ENCODE assay signal across 25 cellular contexts in genomic region chr3:183577336-183577735, GRCh38. TPM values are rescaled to one million over a fixed set of nuclear protein-coding genes. Genes with fewer than 3 reads are reported as not detected.
A peak's percentile ranks its signal among the peaks of the same experiment; 100 is the strongest.
DNase-seq lines count a peak whose midpoint lies in the region; ATAC-seq and TF ChIP-seq lines count a peak whose summit lies in the region.
"Had no signal": no experiment of that assay in that cellular context is flagged by ENCODE, and none has a peak within 500 bp of the region (broad histone marks: within the 10 kb centered on the region; RNA-seq: fewer than 3 reads in every experiment).

No MANE protein-coding gene starts in this region.

- H3K9ac ChIP-seq in neural cell (ENCODE audit: low read length): peak overlapping the region; percentile 71
- H3K9ac ChIP-seq: KMS-11 had no signal

- peak; percentile 51 for DNase-seq in COR-L47 (lab: John Stamatoyannopoulos, UW)
- DNase-seq in NCI-H128 (lab: John Stamatoyannopoulos, UW; ENCODE audit: unreplicated experiment): peak; percentile 31
- DNase-seq in NCI-H69 (lab: John Stamatoyannopoulos, UW): peak; percentile 66
- no peak for DNase-seq in spleen
- DNase-seq in GM20000 (ENCODE audit: low spot score): no peak
- DNase-seq in left lung: no peak
- DNase-seq: BE2C; Caco-2; CD4-positive, alpha-beta T cell; DMS 273 treated with DMSO at 0.1 percent for 48 hours; GDM1; IMR-90; MV-4-11; NCI-H1105 treated with DMSO at 0.1 percent for 48 hours; NCI-H2171 treated with DMSO at 0.1 percent for 48 hours; NCI-H446 treated with DMSO at 0.1 percent for 48 hours; NCI-H526 treated with DMSO at 0.1 percent for 48 hours; Peyer's patch; T-helper 1 cell had no signal

- no peaks in the 10 kb centered on the region for H3K36me3 ChIP-seq in neural cell (ENCODE audit: insufficient read depth, low read length)
- no peaks in the 10 kb centered on the region for H3K36me3 ChIP-seq in spleen
- H3K36me3 ChIP-seq in left lung: no peaks in the 10 kb centered on the region
- H3K36me3 ChIP-seq: BE2C, Peyer's patch had no signal

- H3K9me3 ChIP-seq in neural cell (ENCODE audit: low read length) (no peaks in the 10 kb centered on the region), spleen (no peaks in the 10 kb centered on the region), left lung (no peaks in the 10 kb centered on the region)
- H3K9me3 ChIP-seq: A549, BE2C, Caco-2, Peyer's patch had no signal

- 75 to 91% (median 85%) methylated on average over 3 of the region's 3 CpGs for WGBS in spleen, 5 donors

- no peaks in the 10 kb centered on the region for H3F3A ChIP-seq in neural cell (ENCODE audit: insufficient read depth, low read length, poor library complexity, severe bottlenecking)

- H3K4me3 ChIP-seq in neural cell (ENCODE audit: low read length) (peak overlapping the region; percentile 52), spleen (no peak overlapping the region), left lung (no peak overlapping the region)
- H3K4me3 ChIP-seq: A549, Peyer's patch had no signal

- peak overlapping the region; percentile 9 for H2AFZ ChIP-seq in neural cell (ENCODE audit: low read depth, low read length)

- H3K27ac ChIP-seq in neural cell (ENCODE audit: low read length): peak overlapping the region; percentile 94
- no peak overlapping the region for H3K27ac ChIP-seq in spleen
- H3K27ac ChIP-seq in left lung: no peak overlapping the region
- H3K27ac ChIP-seq: A549, KMS-11, Peyer's patch had no signal

- TF ChIP-seq POLR2A in spleen (IDR thresholded peaks at IDR 0.05): no peak

- H3K79me2 ChIP-seq in neural cell (replicated peaks; ENCODE audit: insufficient read depth, low read length): no peaks in the 10 kb centered on the region

- H3K27me3 ChIP-seq in neural cell (ENCODE audit: insufficient read depth, low read depth, low read length) (no peaks in the 10 kb centered on the region), spleen (replicated peaks in 1 of 7) (peaks cover 0 to 45% (median 0%) of the 10 kb centered on the region in 7 donors), left lung (no peaks in the 10 kb centered on the region)
- H3K27me3 ChIP-seq: BE2C, Peyer's patch had no signal

- H3K4me1 ChIP-seq in spleen (peaks cover 0 to 38% (median 7%) of the 10 kb centered on the region in 6 donors), left lung (no peaks in the 10 kb centered on the region)
- H3K4me1 ChIP-seq: A549, Caco-2 had no signal

- TF ChIP-seq RAD21 in neural cell (conservative IDR thresholded peaks at IDR 0.05): no peak

- intact Hi-C loops in spleen (cut with DNase I; ENCODE audit: low total_unique reads): no loop called here
- intact Hi-C loops in left lung (cut with DNase I): no loop called here

- H4K20me1 ChIP-seq in neural cell (ENCODE audit: insufficient read depth): no peaks in the 10 kb centered on the region

- TF ChIP-seq EP300 in neural cell (conservative IDR thresholded peaks at IDR 0.05; ENCODE audit: poor library complexity, severe bottlenecking): no peak

- TF ChIP-seq CTCF in neural cell (IDR thresholded peaks at IDR 0.05; ENCODE audit: poor library complexity, severe bottlenecking) (no peak), spleen (IDR thresholded peaks at IDR 0.05 in 8 of 11, conservative IDR thresholded peaks at IDR 0.05 in 3 of 11) (no peak), GM20000 (IDR thresholded peaks at IDR 0.05; ENCODE audit: extremely low read depth, missing control alignments) (no peak), left lung (IDR thresholded peaks at IDR 0.05) (no peak)

- H3K9me2 ChIP-seq in neural cell (ENCODE audit: insufficient read depth, low read length): no peaks in the 10 kb centered on the region

- peak overlapping the region; percentile 69 for H3K4me2 ChIP-seq in neural cell (ENCODE audit: low read length)
- H3K4me2 ChIP-seq: A549, KMS-11 had no signal

- ATAC-seq in left lung (no peak), GM19452 (IDR thresholded peaks at IDR 0.05; ENCODE audit: unreplicated experiment) (no peak)
- ATAC-seq: A549 had no signal

TF ChIP-seq in neural cell, 6 proteins besides CTCF, POLR2A, EP300 and RAD21:
- TF ChIP-seq EZH2 (IDR thresholded peaks at IDR 0.05; ENCODE audit: borderline replicate concordance, insufficient read depth, low read length, poor library complexity, severe bottlenecking): no peak
- TF ChIP-seq SMC3 (conservative IDR thresholded peaks at IDR 0.05; ENCODE audit: poor library complexity): no peak

RNA-seq across cellular contexts. Expression of gene KLHL6, which starts 21.8 kb away (rescaled TPM):
- polyA plus RNA-seq in neural cell (not detected in 2 replicates), spleen (10 to 100 TPM; 10.8 to 15.4 (median 15.0) TPM)
- polyA minus RNA-seq in neural cell: not detected in 2 replicates
- total RNA-seq in spleen (10 to 100 TPM; 29.4 to 51.8 (median 37.3) TPM), left lung (10 to 100 TPM in 1 of 2 donors, 1 to 10 TPM in 1; 8.2 to 21.6 TPM)
- total RNA-seq: Caco-2, Daoy, IMR-90, M059J had no signal
- polyA plus RNA-seq: A549, IMR-90 had no signal

RNA-seq across cellular contexts. Expression of gene KLHL24, which starts 58.1 kb away (rescaled TPM):
- polyA plus RNA-seq in neural cell (86.1 and 92.1 TPM in 2 replicates), spleen (10 to 100 TPM in 2 of 3 donors, 1 to 10 TPM in 1; 5.0 to 13.5 (median 12.0) TPM)
- 352 and 354 TPM in 2 replicates for polyA minus RNA-seq in neural cell
- total RNA-seq in spleen (100 to 1,000 TPM in 3 of 7 donors, 10 to 100 TPM in 4; 48.8 to 148 (median 69.1) TPM), left lung (10 to 100 TPM; 59.2 to 80.9 TPM)

Comparison
In these comparisons a context has a peak if more than half of its experiments do, and no peak if none do; other contexts are left out.
1. DNase-seq: peak in COR-L47 (single experiment), NCI-H128 (single experiment) and NCI-H69 (single experiment); none in spleen (single experiment), GM20000 (single experiment) and left lung (0 of 2).